7 cellular contexts compared by ENCODE assay signal in the genomic region with DNA sequence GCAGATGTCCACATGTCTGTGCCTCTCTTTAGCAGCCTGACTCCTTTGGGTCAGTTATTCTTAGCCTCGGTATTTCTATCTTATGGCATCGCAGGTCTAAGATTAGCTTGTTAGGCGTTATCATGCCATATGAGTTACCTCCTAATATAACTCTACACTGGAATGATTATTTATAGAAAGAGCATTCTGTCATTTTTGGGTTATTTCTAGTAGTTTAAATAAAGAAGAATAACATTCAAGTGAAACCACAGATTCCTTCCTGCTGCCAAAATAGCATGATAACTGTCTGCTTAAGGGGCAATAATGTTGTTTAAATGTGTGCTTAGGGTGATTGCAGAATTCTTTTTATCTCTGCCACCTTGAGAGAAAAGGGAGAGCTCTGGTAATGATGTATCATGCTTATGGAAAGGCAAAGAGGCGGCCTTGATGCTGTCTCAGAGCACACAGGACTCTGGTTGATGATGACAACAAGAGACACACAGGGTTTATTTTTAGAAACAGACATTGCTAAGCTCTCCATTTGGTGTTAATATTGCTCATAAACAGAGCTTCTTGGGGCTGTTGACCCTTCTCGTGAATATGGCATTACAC. TPM values are rescaled to one million over a fixed set of nuclear protein-coding genes. Genes with fewer than 3 reads are reported as not detected.
DNase-seq lines count a peak whose midpoint lies in the region; ATAC-seq and TF ChIP-seq lines count a peak whose summit lies in the region.

No MANE protein-coding gene starts in this region.

- H3K36me3 ChIP-seq in skeletal muscle tissue (ENCODE audit: control insufficient read depth in 3 of 3, insufficient read depth in 3 of 3, low read length in 3 of 3): no peaks in the 10 kb centered on the region

- H3K36me3 Mint-ChIP-seq in activated B cell treated with CpG ODN at 0.5 μM for 24 hours (ENCODE audit: low read depth): peaks cover 19% of the 10 kb centered on the region

- no peak for TF ChIP-seq CTCF in activated B cell treated with CpG ODN at 0.5 μM for 24 hours (IDR thresholded peaks at IDR 0.05)

- H3K4me3 ChIP-seq in skeletal muscle tissue (ENCODE audit: low read length in 3 of 3): peak overlapping the region; percentile 39 to 42 (median 42)

- H3K9me3 Mint-ChIP-seq in activated B cell treated with CpG ODN at 0.5 μM for 24 hours: no peaks in the 10 kb centered on the region

- peak overlapping the region; percentile 44 to 83 (median 65) for H3K9ac ChIP-seq in skeletal muscle tissue (ENCODE audit: low read depth in 1 of 3, low read length in 3 of 3)

- no peaks in the 10 kb centered on the region for H3K9me3 ChIP-seq in skeletal muscle tissue (ENCODE audit: control insufficient read depth in 3 of 3, low read length in 3 of 3)

- no peaks in the 10 kb centered on the region for H3K27me3 ChIP-seq in skeletal muscle tissue (ENCODE audit: control insufficient read depth in 3 of 3, insufficient read depth in 3 of 3, low read length in 3 of 3)

- POLR2A ChIA-PET in activated B cell treated with CpG ODN at 0.5 μM for 24 hours (lab: Charles Lee): interaction anchor here (0.5 to 8.1 kb wide), 5 partner anchors 10 to 67 kb away, joined by 3 to 139 read pairs (median 13); partner anchors contain the start of gene HDAC9

- CTCF ChIA-PET in activated B cell treated with CpG ODN at 0.5 μM for 24 hours (lab: Charles Lee): interaction anchor here (0.7 to 1.3 kb wide), 2 partner anchors 9 to 65 kb away, joined by 3 read pairs; no protein-coding TSS in a partner anchor

- peak overlapping the region; percentile 98 for H3K27ac ChIP-seq in skeletal muscle tissue (ENCODE audit: low read depth, low read length)

- peaks cover 13 to 28% (median 17%) of the 10 kb centered on the region in 3 donors for H3K4me1 ChIP-seq in skeletal muscle tissue (ENCODE audit: control insufficient read depth in 3 of 3, insufficient read depth in 3 of 3, low read length in 3 of 3)

- DNase-seq in activated B cell treated with CpG ODN at 0.5 μM for 24 hours (no peak), middle frontal gyrus (ENCODE audit: extremely low spot score, low spot score) (no peak), occipital lobe (lab: John Stamatoyannopoulos, UW) (no peak)
- no peak for DNase-seq in NK-92 treated with Interleukin-12 subunit alpha and Interleukin-12 subunit beta, amount 100 ng/mL, for 24 hours (lab: John Stamatoyannopoulos, UW)

- peak; percentile 36 for ATAC-seq in GM19025 (IDR thresholded peaks at IDR 0.05; ENCODE audit: low read depth, unreplicated experiment)
- peak; percentile 42 for ATAC-seq in HG03039 (IDR thresholded peaks at IDR 0.05; ENCODE audit: unreplicated experiment)
- ATAC-seq in activated B cell treated with CpG ODN at 0.5 μM for 24 hours (ENCODE audit: low read depth): peak; percentile 9

- peak overlapping the region; percentile 91 for H3K27ac Mint-ChIP-seq in activated B cell treated with CpG ODN at 0.5 μM for 24 hours

- H3K27me3 Mint-ChIP-seq in activated B cell treated with CpG ODN at 0.5 μM for 24 hours: no peaks in the 10 kb centered on the region

- peak overlapping the region; percentile 59 for H3K4me3 Mint-ChIP-seq in activated B cell treated with CpG ODN at 0.5 μM for 24 hours

- intact Hi-C loops in activated B cell treated with CpG ODN at 0.5 μM for 24 hours (cut with micrococcal nuclease): loop anchor here (10.0 kb wide), 2 partner anchors 1201 to 1751 kb away; partner anchors contain the start of gene TSPAN13

- peaks cover 86% of the 10 kb centered on the region for H3K4me1 Mint-ChIP-seq in activated B cell treated with CpG ODN at 0.5 μM for 24 hours

RNA-seq across cellular contexts. Expression of gene HDAC9, which starts 10.4 kb away (rescaled TPM):
- total RNA-seq in activated B cell treated with CpG ODN at 0.5 μM for 24 hours (136 and 149 TPM in 2 replicates), skeletal muscle tissue (52.7 TPM), occipital lobe (175 TPM)
